Comparison of ENCODE assay signal across 9 cellular contexts in the genomic region with DNA sequence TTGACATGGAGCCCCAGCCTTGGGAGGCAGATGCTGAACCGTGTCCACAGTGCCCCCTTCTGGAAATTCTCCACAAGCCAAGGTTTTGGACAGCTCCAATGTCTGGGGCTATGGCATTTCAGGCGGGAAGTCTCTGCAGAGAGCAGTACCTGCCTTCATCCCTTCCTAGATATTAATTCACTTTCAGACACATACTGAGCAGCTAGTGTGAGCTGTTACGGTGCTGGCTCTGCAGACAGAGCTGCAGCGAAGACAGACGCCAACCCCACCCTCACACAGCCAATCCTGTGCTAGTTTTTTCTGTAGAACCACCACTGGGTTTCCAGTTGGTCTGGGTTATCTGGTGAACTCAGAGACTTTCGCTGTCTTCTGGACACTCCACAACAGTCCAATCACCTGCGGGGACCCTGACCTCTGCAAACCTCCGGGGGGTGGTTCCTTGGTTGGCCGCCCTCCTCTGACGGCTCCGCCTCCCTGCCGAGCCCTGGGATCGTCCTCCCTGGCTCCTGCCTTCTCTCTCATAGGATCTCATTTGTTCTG. TPM values are rescaled to one million over a fixed set of nuclear protein-coding genes. Genes with fewer than 3 reads are reported as not detected.
DNase-seq lines count a peak whose midpoint lies in the region; ATAC-seq and TF ChIP-seq lines count a peak whose summit lies in the region.
"Had no signal": no experiment of that assay in that cellular context is flagged by ENCODE, and none has a peak within 500 bp of the region (broad histone marks: within the 10 kb centered on the region; RNA-seq: fewer than 3 reads in every experiment).

No MANE protein-coding gene starts in this region.

- H3K9me3 Mint-ChIP-seq in endothelial cell (ENCODE audit: unreplicated experiment), result no peaks in the 10 kb centered on the region
- H3K9me3 Mint-ChIP-seq in stimulated activated effector memory CD8-positive, alpha-beta T cell treated with anti-CD3 and anti-CD28 coated beads, Interleukin-12 subunit alpha, Interleukin-12 subunit beta, amount 100 ng/mL, for 72 hours, result no peaks in the 10 kb centered on the region

- peak; percentile 89 for ATAC-seq in stimulated activated effector memory CD8-positive, alpha-beta T cell treated with anti-CD3 and anti-CD28 coated beads, Interleukin-12 subunit alpha, Interleukin-12 subunit beta, amount 100 ng/mL, for 72 hours

- WGBS in mesodermal cell (ENCODE audit: insufficient coverage in 2 of 2), 2 experiments, result 30% methylated on average over 5 to 13 of the region's 13 CpGs

- no peaks in the 10 kb centered on the region for H3K27me3 ChIP-seq in H7 (ENCODE audit: control insufficient read depth, insufficient read depth, low read length)

- H3K4me1 ChIP-seq in mesodermal cell (ENCODE audit: control insufficient read depth, insufficient read depth, low read length, poor library complexity, severe bottlenecking), result no peaks in the 10 kb centered on the region

- no peak overlapping the region for H3K27ac ChIP-seq in mesodermal cell (ENCODE audit: low read depth, low read length, severe bottlenecking)

- H3K27me3 Mint-ChIP-seq in endothelial cell (ENCODE audit: unreplicated experiment), result peaks cover 2% of the 10 kb centered on the region

- H3K9me3 ChIP-seq in mesodermal cell (ENCODE audit: control insufficient read depth, low read length), result no peaks in the 10 kb centered on the region

- H3K4me1 Mint-ChIP-seq in endothelial cell (ENCODE audit: unreplicated experiment), result no peaks in the 10 kb centered on the region
- H3K4me1 Mint-ChIP-seq in stimulated activated effector memory CD8-positive, alpha-beta T cell treated with anti-CD3 and anti-CD28 coated beads, Interleukin-12 subunit alpha, Interleukin-12 subunit beta, amount 100 ng/mL, for 72 hours, result peaks cover 10% of the 10 kb centered on the region

- H3K4me3 ChIP-seq in H7 (ENCODE audit: insufficient read depth, low read depth, low read length) (no peak overlapping the region), mesodermal cell (ENCODE audit: extremely low read depth, insufficient read depth, low read length, poor library complexity, severe bottlenecking) (peak overlapping the region; percentile 1)

- TF ChIP-seq CTCF in endothelial cell (IDR thresholded peaks at IDR 0.05; ENCODE audit: unreplicated experiment), result peak; percentile 59

- H3K36me3 ChIP-seq in H7 (replicated peaks; ENCODE audit: control insufficient read depth, insufficient read depth, low read length) (no peaks in the 10 kb centered on the region), mesodermal cell (ENCODE audit: control insufficient read depth, insufficient read depth, low read length) (no peaks in the 10 kb centered on the region)

- H3K36me3 Mint-ChIP-seq in endothelial cell (ENCODE audit: low read depth, unreplicated experiment), result no peaks in the 10 kb centered on the region
- peaks cover 4% of the 10 kb centered on the region for H3K36me3 Mint-ChIP-seq in stimulated activated effector memory CD8-positive, alpha-beta T cell treated with anti-CD3 and anti-CD28 coated beads, Interleukin-12 subunit alpha, Interleukin-12 subunit beta, amount 100 ng/mL, for 72 hours

- no peak overlapping the region for H3K27ac Mint-ChIP-seq in endothelial cell (ENCODE audit: unreplicated experiment)
- no peak overlapping the region for H3K27ac Mint-ChIP-seq in stimulated activated effector memory CD8-positive, alpha-beta T cell treated with anti-CD3 and anti-CD28 coated beads, Interleukin-12 subunit alpha, Interleukin-12 subunit beta, amount 100 ng/mL, for 72 hours

- DNase-seq in AML-193 (lab: John Stamatoyannopoulos, UW) (peak; percentile 51 to 67), H7 (peak; percentile 90), NCI-H82 treated with DMSO at 0.1 percent for 48 hours (lab: John Stamatoyannopoulos, UW; ENCODE audit: unreplicated experiment) (peak; percentile 29), endothelial cell (ENCODE audit: low spot score) (peak; percentile 73), amniotic stem cell (lab: John Stamatoyannopoulos, UW) (no peak)
- DNase-seq in activated CD8-positive, alpha-beta memory T cell treated with anti-CD3 and anti-CD28 coated beads for 1 hour (ENCODE audit: extremely low read depth in 1 of 2, low read depth in 1 of 2), result peak; percentile 38 to 42
- DNase-seq in stimulated activated effector memory CD8-positive, alpha-beta T cell treated with anti-CD3 and anti-CD28 coated beads, Interleukin-12 subunit alpha, Interleukin-12 subunit beta, amount 100 ng/mL, for 72 hours (ENCODE audit: low spot score in 2 of 2), result peak; percentile 64 to 82

- no peak overlapping the region for H3K4me3 Mint-ChIP-seq in endothelial cell (ENCODE audit: unreplicated experiment)
- H3K4me3 Mint-ChIP-seq in stimulated activated effector memory CD8-positive, alpha-beta T cell treated with anti-CD3 and anti-CD28 coated beads, Interleukin-12 subunit alpha, Interleukin-12 subunit beta, amount 100 ng/mL, for 72 hours, result no peak overlapping the region

RNA-seq across cellular contexts. Expression of gene LMF2, which starts 9.1 kb away (rescaled TPM):
- total RNA-seq in H7 (2014; rRNA removed; shearing (Covaris generic)), result 19.0 and 28.1 TPM in 2 replicates
- total RNA-seq in endothelial cell (ENCODE audit: unreplicated experiment), result 88.2 TPM
- 59.7 TPM for polyA plus RNA-seq in mesodermal cell (2013, experiment 1 of 2)
- 48.3 TPM for polyA plus RNA-seq in mesodermal cell (2013, experiment 2 of 2)

RNA-seq across cellular contexts. Expression of gene NCAPH2, which starts 9.6 kb away (rescaled TPM):
- total RNA-seq in H7 (2014; rRNA removed; shearing (Covaris generic)), result 74.1 and 86.5 TPM in 2 replicates
- 40.9 TPM for total RNA-seq in endothelial cell (ENCODE audit: unreplicated experiment)
- 33.4 TPM for polyA plus RNA-seq in mesodermal cell (2013, experiment 1 of 2)
- polyA plus RNA-seq in mesodermal cell (2013, experiment 2 of 2), result 27.2 TPM

RNA-seq across cellular contexts. Expression of gene MIOX, which starts 11.7 kb away (rescaled TPM):
- total RNA-seq in H7 (2014; rRNA removed; shearing (Covaris generic)), result not detected in 2 replicates
- total RNA-seq in endothelial cell (ENCODE audit: unreplicated experiment), result not detected
- polyA plus RNA-seq in mesodermal cell (2013, experiment 1 of 2), result 0.37 TPM
- 0.40 TPM for polyA plus RNA-seq in mesodermal cell (2013, experiment 2 of 2)
- total RNA-seq: temporal lobe had no signal

RNA-seq across cellular contexts. Expression of gene ADM2, which starts 17.0 kb away (rescaled TPM):
- total RNA-seq in H7 (2014; rRNA removed; shearing (Covaris generic)), result 3.0 and 3.2 TPM in 2 replicates
- 0.36 TPM for total RNA-seq in endothelial cell (ENCODE audit: unreplicated experiment)
- 5.9 TPM for polyA plus RNA-seq in mesodermal cell (2013, experiment 1 of 2)
- polyA plus RNA-seq in mesodermal cell (2013, experiment 2 of 2), result 5.6 TPM

RNA-seq across cellular contexts. Expression of gene SBF1, which starts 23.6 kb away (rescaled TPM):
- 53.8 and 64.4 TPM in 2 replicates for total RNA-seq in H7 (2014; rRNA removed; shearing (Covaris generic))
- total RNA-seq in endothelial cell (ENCODE audit: unreplicated experiment), result 76.7 TPM
- polyA plus RNA-seq in mesodermal cell (2013, experiment 1 of 2), result 68.0 TPM
- polyA plus RNA-seq in mesodermal cell (2013, experiment 2 of 2), result 49.7 TPM
